1 cellular context compared by ENCODE assay signal in the genomic region with DNA sequence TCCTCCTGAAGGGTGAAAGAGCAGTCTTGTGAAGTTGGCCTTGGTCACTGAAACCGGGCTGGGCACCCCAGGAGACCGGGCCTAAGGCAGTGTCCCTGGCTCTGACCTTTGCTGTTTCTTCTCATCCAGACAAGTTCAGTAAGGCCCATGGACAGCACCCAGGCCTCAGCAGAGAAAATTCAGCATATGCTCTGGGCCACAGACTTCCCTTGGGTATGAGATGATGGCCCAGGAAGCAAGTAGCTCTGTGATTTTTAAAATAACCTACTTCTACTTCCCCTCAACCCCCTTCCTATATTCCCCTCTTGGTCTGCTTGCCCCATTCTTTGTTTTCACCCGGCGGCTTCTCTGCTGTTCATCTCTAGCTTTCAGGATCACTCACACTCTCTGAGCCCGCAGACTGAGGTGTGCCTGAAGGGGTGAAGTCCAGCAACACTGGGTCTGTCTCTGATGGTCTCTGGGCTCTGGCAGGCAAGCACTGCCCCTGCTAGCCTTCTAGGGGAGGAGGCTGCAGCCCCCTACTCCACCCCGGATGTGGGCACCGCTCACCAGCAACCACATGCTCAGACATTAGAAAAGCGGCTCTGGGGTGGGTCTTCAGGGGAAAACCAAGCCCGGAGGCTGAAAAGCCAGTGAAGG.
TF ChIP-seq lines count a peak whose summit lies in the region.

No MANE protein-coding gene starts in this region.

TF ChIP-seq in SK-N-SH treated with all-trans-retinoic acid at 6 μM for 48 hours, 23 proteins besides CTCF, POLR2A, EP300 and RAD21 (continued from another document):
- no peak for TF ChIP-seq OSR1 (CRISPR knock-in tag; IDR thresholded peaks at IDR 0.05)
